Comparison of ENCODE assay signal across 8 cellular contexts in genomic region chr19:1853295-1854031, GRCh38. TPM values are rescaled to one million over a fixed set of nuclear protein-coding genes. Genes with fewer than 3 reads are reported as not detected.
DNase-seq lines count a peak whose midpoint lies in the region; ATAC-seq and TF ChIP-seq lines count a peak whose summit lies in the region.

No MANE protein-coding gene starts in this region.

- no peak overlapping the region for H3K4me3 ChIP-seq in IMR-90 (ENCODE audit: insufficient read depth, low read depth, low read length)
- H3K4me3 ChIP-seq in aorta (ENCODE audit: low read length in 2 of 2), result no peak overlapping the region

- dilution Hi-C loops in IMR-90 (cut with HindIII; ENCODE audit: low sequenced_read_pairs, unreplicated experiment), result no loop called here

- H3K14ac ChIP-seq in IMR-90 (replicated peaks; ENCODE audit: low read depth, low read length), result no peak overlapping the region

- CTCF ChIA-PET in IMR-90 (lab: Yijun Ruan, JAX), result no interaction called here

- DNase-seq in D341Med (ENCODE audit: low spot score) (peak; percentile 87), IMR-90 (peak; percentile 68), SK-MEL-5 (ENCODE audit: low read depth, low spot score) (peak; percentile 87), activated gamma-delta T cell treated with Interleukin-2 at 50 U/mL for 16 hours (peak; percentile 75), foreskin melanocyte (peak; percentile 83), posterior cingulate gyrus (peak in 8 of 10 donors; percentile 45 to 94 (median 60)), aorta (peak; percentile 86 to 90)

- H3K23ac ChIP-seq in IMR-90 (ENCODE audit: low read depth, low read length), result no peak overlapping the region

- BruUV-seq in IMR-90 (replicated peaks; lab: Mats Ljungman, UMichigan), result TSS peak; percentile 40

- no peak overlapping the region for H2AK9ac ChIP-seq in IMR-90 (replicated peaks; ENCODE audit: low read depth, low read length, poor library complexity)

- peak overlapping the region in 1 of 2 experiments; percentile 86; a peak in 2 of 4 replicates for H4K8ac ChIP-seq in IMR-90 (ENCODE audit: low read depth in 2 of 2, low read length in 2 of 2)

- H3K4ac ChIP-seq in IMR-90 (ENCODE audit: low read depth, low read length), result peak overlapping the region; percentile 55; the same call in 1 of the 2 replicates

- peaks cover 16 to 79% of the 10 kb centered on the region in 2 experiments for H3K79me1 ChIP-seq in IMR-90 (ENCODE audit: low read depth in 1 of 2, low read length in 2 of 2)

- no peak overlapping the region for H3K56ac ChIP-seq in IMR-90 (ENCODE audit: extremely low read depth, insufficient read depth, low read length)

- H3K36me3 ChIP-seq in IMR-90 (ENCODE audit: control insufficient read depth, insufficient read depth, low read length) (no peaks in the 10 kb centered on the region), aorta (ENCODE audit: control insufficient read depth in 1 of 2, insufficient read depth in 2 of 2, low read length in 1 of 2) (no peaks in the 10 kb centered on the region)

- H3K9me1 ChIP-seq in IMR-90 (ENCODE audit: insufficient read depth, low read length), result peaks cover 7% of the 10 kb centered on the region; the same call in 1 of the 2 replicates

- WGBS in IMR-90 (ENCODE audit: extremely low coverage in 2 of 2, insufficient read length in 1 of 2), 2 experiments, result 12% methylated on average over 7 of the region's 27 CpGs; no CpG with 5 or more reads in 1 of the 2 experiments
- 36 to 38% methylated on average over 27 of the region's 27 CpGs for WGBS in aorta, 2 donors

- H2BK120ac ChIP-seq in IMR-90 (ENCODE audit: low read depth, low read length), result peak overlapping the region; percentile 12; the same call in 1 of the 2 replicates

- peak overlapping the region; percentile 81 for H2AFZ ChIP-seq in IMR-90 (replicated peaks; ENCODE audit: low read length, poor library complexity)

- H3K27ac ChIP-seq in IMR-90 (ENCODE audit: insufficient read depth, low read length) (peak overlapping the region; percentile 27), aorta (ENCODE audit: low read depth in 1 of 2, low read length in 2 of 2) (no peak overlapping the region)

- no peak overlapping the region for H3K18ac ChIP-seq in IMR-90 (ENCODE audit: low read depth, low read length)

- no peaks in the 10 kb centered on the region for H3K9me3 ChIP-seq in IMR-90 (ENCODE audit: control insufficient read depth, insufficient read depth, low read length)
- no peaks in the 10 kb centered on the region for H3K9me3 ChIP-seq in aorta (ENCODE audit: control insufficient read depth, low read length)

- H4K20me1 ChIP-seq in IMR-90 (ENCODE audit: insufficient read depth, low read length), result peaks cover 53% of the 10 kb centered on the region

- H3K27me3 ChIP-seq in IMR-90 (ENCODE audit: control insufficient read depth, insufficient read depth, low read length) (no peaks in the 10 kb centered on the region), aorta (ENCODE audit: control insufficient read depth in 1 of 2, insufficient read depth in 2 of 2, low read length in 1 of 2) (no peaks in the 10 kb centered on the region)

- no peak overlapping the region for H3K9ac ChIP-seq in IMR-90 (ENCODE audit: low read depth, low read length)

- intact Hi-C loops in IMR-90 (cut with micrococcal nuclease) (no loop called here), posterior cingulate gyrus (cut with DNase I) (no loop called here), aorta (cut with DNase I) (no loop called here)

- no peak overlapping the region for H2BK15ac ChIP-seq in IMR-90 (ENCODE audit: low read depth, low read length)

- no peak overlapping the region for H2AK5ac ChIP-seq in IMR-90 (ENCODE audit: low read depth, low read length)

- ATAC-seq in IMR-90 (ENCODE audit: low read depth), result peak; percentile 36
- ATAC-seq in aorta (ENCODE audit: low FRiP score), result peak; percentile 52
- ATAC-seq in HG03460 (IDR thresholded peaks at IDR 0.05; ENCODE audit: unreplicated experiment), result no peak

- H3K4me2 ChIP-seq in IMR-90 (ENCODE audit: low read depth, low read length), result no peak overlapping the region; the same call in 1 of the 2 replicates

- TF ChIP-seq CTCF in IMR-90 (conservative IDR thresholded peaks at IDR 0.05; ENCODE audit: low read depth, low read length), result peak; percentile 87

- H2BK5ac ChIP-seq in IMR-90 (ENCODE audit: low read depth, low read length, poor library complexity, severe bottlenecking), result no peak overlapping the region

- TF ChIP-seq POLR2A in IMR-90 (IDR thresholded peaks at IDR 0.05; ENCODE audit: low read depth, low read length), result no peak

- in situ Hi-C loops in IMR-90 (cut with MboI; ENCODE audit: low sequenced_read_pairs) (no loop called here), SK-MEL-5 (cut with HindIII; ENCODE audit: low pct_unique_long_range_greater_than_20kb, low sequenced_read_pairs) (no loop called here)

- H3K4me1 ChIP-seq in IMR-90 (ENCODE audit: control insufficient read depth, insufficient read depth, low read length) (peaks cover 37% of the 10 kb centered on the region), aorta (ENCODE audit: control insufficient read depth in 1 of 2, insufficient read depth in 2 of 2, low read length in 2 of 2) (no peaks in the 10 kb centered on the region)

- H4K91ac ChIP-seq in IMR-90 (ENCODE audit: insufficient read depth, low read depth, low read length), result no peak overlapping the region

- POLR2A ChIA-PET in IMR-90 (lab: Charles Lee; ENCODE audit: unreplicated experiment), result no interaction called here

- TF ChIP-seq RAD21 in IMR-90 (IDR thresholded peaks at IDR 0.05; ENCODE audit: low read length), result peak; percentile 41

- H4K5ac ChIP-seq in IMR-90 (ENCODE audit: low read depth, low read length), result peak overlapping the region; percentile 57; the same call in 1 of the 2 replicates

- no peak overlapping the region for H2BK20ac ChIP-seq in IMR-90 (ENCODE audit: low read depth, low read length)

TF ChIP-seq in IMR-90, 13 proteins besides CTCF, POLR2A, EP300 and RAD21 (continues in another document):
- TF ChIP-seq RCOR1 (IDR thresholded peaks at IDR 0.05; ENCODE audit: insufficient replicate concordance, low read length) (no peak), NFE2L2 (IDR thresholded peaks at IDR 0.05; ENCODE audit: low read depth, low read length) (0 out of 2 replicates have a peak, but pooled peaks have one; percentile 5), BHLHE40 (IDR thresholded peaks at IDR 0.05; ENCODE audit: low read depth, low read length) (peak; percentile 65), SMC3 (IDR thresholded peaks at IDR 0.05; ENCODE audit: low read depth, low read length) (peak; percentile 18; the same call in 1 of the 2 replicates), MAZ (IDR thresholded peaks at IDR 0.05; ENCODE audit: borderline replicate concordance, low read depth, low read length) (0 out of 2 replicates have a peak, but pooled peaks have one; percentile 41)

RNA-seq across cellular contexts. Expression of gene REXO1, which starts 5.2 kb away (rescaled TPM):
- total RNA-seq in IMR-90 (2012; rRNA removed) (1.4 and 2.5 TPM in 2 replicates), aorta (10 to 100 TPM; 27.7 to 29.9 TPM)
- polyA plus RNA-seq in IMR-90 (2012; rRNA removed) (39.2 and 63.7 TPM in 2 replicates), aorta (10 to 100 TPM in 1 of 2 donors, 1 to 10 TPM in 1; 4.8 to 25.6 TPM)
- polyA plus RNA-seq in IMR-90 (2012; cell fraction: cytosol; rRNA removed), result 13.1 and 26.8 TPM in 2 replicates
- polyA plus RNA-seq in IMR-90 (2012; cell fraction: nucleus; rRNA removed; ENCODE audit: low replicate concordance), result 185 and 1,091 TPM in 2 replicates
- total RNA-seq in SK-MEL-5 (2014; rRNA removed; shearing (Covaris generic)), result 4.2 and 4.3 TPM in 2 replicates
- polyA plus RNA-seq in SK-MEL-5 (2015; cell fraction: cytosol; rRNA removed), result 35.1 and 41.3 TPM in 2 replicates
- 40.0 and 92.3 TPM in 2 replicates for polyA plus RNA-seq in SK-MEL-5 (2015; cell fraction: nucleus; rRNA removed)

RNA-seq across cellular contexts. Expression of gene KLF16, which starts 9.9 kb away (rescaled TPM):
- total RNA-seq in IMR-90 (2012; rRNA removed) (0.90 and 1.7 TPM in 2 replicates), aorta (10 to 100 TPM; 17.3 to 18.3 TPM)
- polyA plus RNA-seq in IMR-90 (2012; rRNA removed) (13.1 and 31.4 TPM in 2 replicates), aorta (1 to 10 TPM; 5.1 to 6.6 TPM)
- 14.5 and 19.8 TPM in 2 replicates for polyA plus RNA-seq in IMR-90 (2012; cell fraction: cytosol; rRNA removed)
- polyA plus RNA-seq in IMR-90 (2012; cell fraction: nucleus; rRNA removed; ENCODE audit: low replicate concordance), result 18.0 and 29.0 TPM in 2 replicates
- total RNA-seq in SK-MEL-5 (2014; rRNA removed; shearing (Covaris generic)), result 7.1 and 10.0 TPM in 2 replicates
- polyA plus RNA-seq in SK-MEL-5 (2015; cell fraction: cytosol; rRNA removed), result 32.0 and 38.4 TPM in 2 replicates
- polyA plus RNA-seq in SK-MEL-5 (2015; cell fraction: nucleus; rRNA removed), result 14.7 and 16.9 TPM in 2 replicates

RNA-seq across cellular contexts. Expression of gene ABHD17A, which starts 31.8 kb away (rescaled TPM):
- total RNA-seq in IMR-90 (2012; rRNA removed), result 31.9 and 37.8 TPM in 2 replicates
- 76.2 and 111 TPM in 2 replicates for polyA plus RNA-seq in IMR-90 (2012; rRNA removed)
- 52.5 and 129 TPM in 2 replicates for polyA plus RNA-seq in IMR-90 (2012; cell fraction: cytosol; rRNA removed)
- 86.9 and 244 TPM in 2 replicates for polyA plus RNA-seq in IMR-90 (2012; cell fraction: nucleus; rRNA removed; ENCODE audit: low replicate concordance)
- total RNA-seq in SK-MEL-5 (2014; rRNA removed; shearing (Covaris generic)), result 48.0 and 49.7 TPM in 2 replicates
- 57.6 and 63.6 TPM in 2 replicates for polyA plus RNA-seq in SK-MEL-5 (2015; cell fraction: cytosol; rRNA removed)
- 148 and 178 TPM in 2 replicates for polyA plus RNA-seq in SK-MEL-5 (2015; cell fraction: nucleus; rRNA removed)
- total RNA-seq in aorta, result 10 to 100 TPM; 54.8 to 64.6 TPM
- 100 to 1,000 TPM in 1 of 2 donors, 10 to 100 TPM in 1; 48.8 to 116 TPM for polyA plus RNA-seq in aorta

RNA-seq across cellular contexts. Expression of gene ATP8B3, which starts 41.4 kb away (rescaled TPM):
- total RNA-seq in IMR-90 (2012; rRNA removed) (1.4 and 1.6 TPM in 2 replicates), aorta (1 to 10 TPM; 1.8 to 4.7 TPM)
- polyA plus RNA-seq in IMR-90 (2012; rRNA removed) (8.1 and 9.0 TPM in 2 replicates), aorta (under 1 TPM; 0.38 to 0.63 TPM)
- polyA plus RNA-seq in IMR-90 (2012; cell fraction: cytosol; rRNA removed), result 3.2 and 5.2 TPM in 2 replicates
- polyA plus RNA-seq in IMR-90 (2012; cell fraction: nucleus; rRNA removed; ENCODE audit: low replicate concordance), result 28.0 and 38.9 TPM in 2 replicates
- 1.4 and 2.0 TPM in 2 replicates for total RNA-seq in SK-MEL-5 (2014; rRNA removed; shearing (Covaris generic))
- 4.8 and 5.1 TPM in 2 replicates for polyA plus RNA-seq in SK-MEL-5 (2015; cell fraction: cytosol; rRNA removed)
- 2.8 and 4.2 TPM in 2 replicates for polyA plus RNA-seq in SK-MEL-5 (2015; cell fraction: nucleus; rRNA removed)

RNA-seq across cellular contexts. Expression of gene ADAT3, which starts 51.7 kb away (rescaled TPM):
- 0.28 and 0.36 TPM in 2 replicates for total RNA-seq in IMR-90 (2012; rRNA removed)
- 2.8 and 3.6 TPM in 2 replicates for polyA plus RNA-seq in IMR-90 (2012; rRNA removed)
- 2.5 and 5.0 TPM in 2 replicates for polyA plus RNA-seq in IMR-90 (2012; cell fraction: cytosol; rRNA removed)
- polyA plus RNA-seq in IMR-90 (2012; cell fraction: nucleus; rRNA removed; ENCODE audit: low replicate concordance), result 4.0 and 16.1 TPM in 2 replicates
- 2.6 and 3.0 TPM in 2 replicates for total RNA-seq in SK-MEL-5 (2014; rRNA removed; shearing (Covaris generic))
- 2.9 and 4.5 TPM in 2 replicates for polyA plus RNA-seq in SK-MEL-5 (2015; cell fraction: cytosol; rRNA removed)
- polyA plus RNA-seq in SK-MEL-5 (2015; cell fraction: nucleus; rRNA removed), result 2.5 and 9.6 TPM in 2 replicates
- total RNA-seq in aorta, result 1 to 10 TPM; 3.3 to 5.5 TPM
- polyA plus RNA-seq in aorta, result 1 to 10 TPM; 1.5 to 5.6 TPM
